1 cellular context compared by ENCODE assay signal in genomic region chr16:31700200-31700529, GRCh38.
TF ChIP-seq lines count a peak whose summit lies in the region.

No MANE protein-coding gene starts in this region.

TF ChIP-seq in HepG2, 621 proteins besides CTCF, POLR2A, EP300 and RAD21 (continued from another document and continues in another):
- TF ChIP-seq PREB (CRISPR knock-in tag; IDR thresholded peaks at IDR 0.05) (no peak), HDAC2 (CRISPR knock-in tag; IDR thresholded peaks at IDR 0.05) (no peak), HOMEZ (CRISPR knock-in tag; IDR thresholded peaks at IDR 0.05; ENCODE audit: low read depth) (peak; percentile 49; the same call in 1 of the 2 replicates), ZNF431 (CRISPR knock-in tag; IDR thresholded peaks at IDR 0.05; ENCODE audit: borderline replicate concordance, low read depth) (no peak), ZNF784 (CRISPR knock-in tag; IDR thresholded peaks at IDR 0.05; ENCODE audit: borderline replicate concordance) (no peak), ZC3H4 (CRISPR knock-in tag; IDR thresholded peaks at IDR 0.05; ENCODE audit: borderline replicate concordance) (no peak), SRF (IDR thresholded peaks at IDR 0.05; ENCODE audit: low read depth, low read length) (0 out of 2 replicates have a peak, but pooled peaks have one; percentile 3), CREB1 (IDR thresholded peaks at IDR 0.05) (no peak), CREB1 (CRISPR knock-in tag; IDR thresholded peaks at IDR 0.05) (0 out of 2 replicates have a peak, but pooled peaks have one; percentile 49), ZFP91 (CRISPR knock-in tag; IDR thresholded peaks at IDR 0.05; ENCODE audit: borderline replicate concordance) (no peak), ZBTB3 (CRISPR knock-in tag; IDR thresholded peaks at IDR 0.05; ENCODE audit: borderline replicate concordance, low read depth) (no peak), SALL2 (CRISPR knock-in tag; IDR thresholded peaks at IDR 0.05) (no peak), ARHGAP35 (CRISPR knock-in tag; IDR thresholded peaks at IDR 0.05; ENCODE audit: borderline replicate concordance) (no peak), CHD4 (IDR thresholded peaks at IDR 0.05; ENCODE audit: borderline replicate concordance, low read length) (no peak), ZNF546 (CRISPR knock-in tag; conservative IDR thresholded peaks at IDR 0.05) (no peak), HOXA9 (CRISPR knock-in tag; IDR thresholded peaks at IDR 0.05; ENCODE audit: borderline replicate concordance) (no peak), ZMAT3 (CRISPR knock-in tag; conservative IDR thresholded peaks at IDR 0.05) (0 out of 2 replicates have a peak, but pooled peaks have one; percentile 20), ONECUT2 (CRISPR knock-in tag; IDR thresholded peaks at IDR 0.05) (no peak), ZNF24 (IDR thresholded peaks at IDR 0.05) (peak; percentile 85), KLF6 (CRISPR knock-in tag; IDR thresholded peaks at IDR 0.05) (no peak), MXD4 (CRISPR knock-in tag; IDR thresholded peaks at IDR 0.05) (no peak), ARNTL (CRISPR knock-in tag; IDR thresholded peaks at IDR 0.05) (no peak), ZNF264 (CRISPR knock-in tag; IDR thresholded peaks at IDR 0.05) (no peak), EED (CRISPR knock-in tag; IDR thresholded peaks at IDR 0.05) (no peak), PBX2 (CRISPR knock-in tag; IDR thresholded peaks at IDR 0.05) (peak; percentile 75), NR2C2 (CRISPR knock-in tag; IDR thresholded peaks at IDR 0.05; ENCODE audit: borderline replicate concordance) (no peak), STAT6 (CRISPR knock-in tag; IDR thresholded peaks at IDR 0.05; ENCODE audit: borderline replicate concordance) (no peak), HNF4G (IDR thresholded peaks at IDR 0.05; ENCODE audit: borderline replicate concordance, low read depth, low read length) (no peak), HNF4G (CRISPR knock-in tag; IDR thresholded peaks at IDR 0.05; ENCODE audit: borderline replicate concordance, low read depth) (no peak), HDAC1 (CRISPR knock-in tag; IDR thresholded peaks at IDR 0.05) (no peak), HBP1 (CRISPR knock-in tag; IDR thresholded peaks at IDR 0.05; ENCODE audit: low read depth) (no peak), ZNF383 (CRISPR knock-in tag; IDR thresholded peaks at IDR 0.05; ENCODE audit: borderline replicate concordance) (no peak), ZNF781 (CRISPR knock-in tag; IDR thresholded peaks at IDR 0.05; ENCODE audit: borderline replicate concordance, not compliant biosample characterization) (no peak), GZF1 (CRISPR knock-in tag; IDR thresholded peaks at IDR 0.05) (0 out of 2 replicates have a peak, but pooled peaks have one; percentile 5), ZNF512B (CRISPR knock-in tag; IDR thresholded peaks at IDR 0.05; ENCODE audit: borderline replicate concordance) (no peak), ZBTB37 (CRISPR knock-in tag; IDR thresholded peaks at IDR 0.05) (no peak), ZNF713 (CRISPR knock-in tag; IDR thresholded peaks at IDR 0.05) (no peak), ATAD3A (CRISPR knock-in tag; IDR thresholded peaks at IDR 0.05) (no peak), MXI1 (IDR thresholded peaks at IDR 0.05; ENCODE audit: borderline replicate concordance, low read depth, low read length) (peak; percentile 23; the same call in 1 of the 3 replicates), ZNF224 (CRISPR knock-in tag; IDR thresholded peaks at IDR 0.05) (0 out of 2 replicates have a peak, but pooled peaks have one; percentile 18), BORCS8-MEF2B (CRISPR knock-in tag; IDR thresholded peaks at IDR 0.05) (no peak), SMAD1 (CRISPR knock-in tag; IDR thresholded peaks at IDR 0.05; ENCODE audit: borderline replicate concordance, low read depth) (no peak), ZNF772 (CRISPR knock-in tag; IDR thresholded peaks at IDR 0.05) (no peak), BRCA1 (CRISPR knock-in tag; IDR thresholded peaks at IDR 0.05) (no peak), ZNF513 (CRISPR knock-in tag; conservative IDR thresholded peaks at IDR 0.05) (0 out of 2 replicates have a peak, but pooled peaks have one; percentile 8)
